Comparison of ENCODE assay signal across 17 cellular contexts in the genomic region with DNA sequence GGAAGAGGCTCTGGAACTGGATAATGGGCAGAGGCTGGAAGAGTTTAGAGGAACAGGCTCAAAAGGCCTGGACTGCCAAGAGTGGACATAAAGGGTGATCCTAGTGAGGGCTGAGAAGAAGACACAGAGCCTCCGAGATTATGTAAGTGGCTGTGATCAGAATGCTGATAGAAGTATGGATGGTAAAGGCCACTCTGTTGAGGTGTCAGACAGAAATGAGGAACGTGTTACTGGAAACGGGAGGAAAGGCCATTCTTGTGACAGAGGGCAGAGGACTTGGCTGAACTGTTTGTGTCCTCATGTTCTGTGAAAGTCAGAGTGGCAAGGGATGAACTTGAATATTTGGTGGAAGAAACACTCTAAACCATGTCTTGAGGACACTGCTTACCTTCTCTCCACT. TPM values are rescaled to one million over a fixed set of nuclear protein-coding genes. Genes with fewer than 3 reads are reported as not detected.
DNase-seq lines count a peak whose midpoint lies in the region; ATAC-seq, FAIRE-seq and TF ChIP-seq lines count a peak whose summit lies in the region.
"Had no signal": no experiment of that assay in that cellular context is flagged by ENCODE, and none has a peak within 500 bp of the region (broad histone marks: within the 10 kb centered on the region; RNA-seq: fewer than 3 reads in every experiment).

No MANE protein-coding gene starts in this region.

- no peak overlapping the region for H3K4me3 Mint-ChIP-seq in endodermal cell
- no peak overlapping the region for H3K4me3 Mint-ChIP-seq in activated CD8-positive, alpha-beta T cell treated with anti-CD3 and anti-CD28 coated beads for 36 hours
- H3K4me3 Mint-ChIP-seq: B cell; CD4-positive, alpha-beta memory T cell had no signal

- H3K4me2 ChIP-seq in HepG2 (ENCODE audit: low read depth, low read length) = no peak overlapping the region

- peaks cover 20% of the 10 kb centered on the region for H3K9me3 Mint-ChIP-seq in endodermal cell
- H3K9me3 Mint-ChIP-seq in activated CD8-positive, alpha-beta T cell treated with anti-CD3 and anti-CD28 coated beads for 36 hours = peaks cover 3% of the 10 kb centered on the region

- H3K36me3 Mint-ChIP-seq in endodermal cell (ENCODE audit: low read depth) = no peaks in the 10 kb centered on the region
- no peaks in the 10 kb centered on the region for H3K36me3 Mint-ChIP-seq in activated CD8-positive, alpha-beta T cell treated with anti-CD3 and anti-CD28 coated beads for 36 hours (ENCODE audit: low read depth)

- POLR2A ChIA-PET in HepG2 (lab: Yijun Ruan, JAX) = no interaction called here
- POLR2A ChIA-PET in activated CD8-positive, alpha-beta T cell treated with anti-CD3 and anti-CD28 coated beads for 36 hours (lab: Charles Lee) = no interaction called here

- no peak overlapping the region for H3K9ac ChIP-seq in HepG2 (ENCODE audit: insufficient read depth, low read depth, low read length)
- no peak overlapping the region for H3K9ac ChIP-seq in endodermal cell (ENCODE audit: extremely low read depth, low read length, poor library complexity, severe bottlenecking)
- H3K9ac ChIP-seq: GM23248 had no signal

- no peak overlapping the region for H3K27ac Mint-ChIP-seq in endodermal cell
- H3K27ac Mint-ChIP-seq in activated CD8-positive, alpha-beta T cell treated with anti-CD3 and anti-CD28 coated beads for 36 hours = no peak overlapping the region
- H3K27ac Mint-ChIP-seq: B cell; CD4-positive, alpha-beta memory T cell had no signal

- TF ChIP-seq EP300 in HepG2 (IDR thresholded peaks at IDR 0.05; ENCODE audit: low read depth in 2 of 2, low read length in 2 of 2) (no peak), HepG2 (CRISPR knock-in tag; IDR thresholded peaks at IDR 0.05; ENCODE audit: borderline replicate concordance) (no peak)

- no peak for TF ChIP-seq POLR2A in HepG2 (IDR thresholded peaks at IDR 0.05; ENCODE audit: insufficient read depth in 1 of 2, low read depth in 2 of 2, low read length in 2 of 2)
- TF ChIP-seq POLR2A in right lobe of liver (IDR thresholded peaks at IDR 0.05) = no peak

- H3K79me2 ChIP-seq in HepG2 (ENCODE audit: insufficient read depth, low read length) = no peaks in the 10 kb centered on the region

- WGBS in HepG2 (ENCODE audit: low lambda C conversion rate) = 4% methylated on average over 3 of the region's 3 CpGs
- 64% methylated on average over 3 of the region's 3 CpGs for WGBS in right lobe of liver (ENCODE audit: insufficient coverage, low coverage, low lambda C conversion rate, missing lambda C conversion rate)
- 90 to 96% methylated on average over 3 of the region's 3 CpGs for whole genome bisulfite sequencing in endodermal cell (ENCODE audit: insufficient coverage in 1 of 2, insufficient read length in 1 of 2), 2 experiments

- H2AFZ ChIP-seq in HepG2 (ENCODE audit: low read length) = no peak overlapping the region
- H2AFZ ChIP-seq: GM23248 had no signal

- peaks cover 40% of the 10 kb centered on the region for H3K27me3 Mint-ChIP-seq in endodermal cell (ENCODE audit: insufficient read depth)
- no peaks in the 10 kb centered on the region for H3K27me3 Mint-ChIP-seq in activated CD8-positive, alpha-beta T cell treated with anti-CD3 and anti-CD28 coated beads for 36 hours
- H3K27me3 Mint-ChIP-seq: B cell; CD4-positive, alpha-beta memory T cell had no signal

- BruUV-seq in HepG2 (replicated peaks; lab: Mats Ljungman, UMichigan) = no TSS peak

- TF ChIP-seq RAD21 in HepG2 (CRISPR knock-in tag; IDR thresholded peaks at IDR 0.05) = no peak

- no peak overlapping the region for H3K27ac ChIP-seq in HepG2 (ENCODE audit: extremely low read length, insufficient read depth, low read length)
- H3K27ac ChIP-seq in right lobe of liver = no peak overlapping the region
- H3K27ac ChIP-seq in endodermal cell (ENCODE audit: low read depth, low read length) = no peak overlapping the region
- H3K27ac ChIP-seq: GM23248 had no signal

- peaks cover 28% of the 10 kb centered on the region for H3K4me1 Mint-ChIP-seq in endodermal cell
- H3K4me1 Mint-ChIP-seq in activated CD8-positive, alpha-beta T cell treated with anti-CD3 and anti-CD28 coated beads for 36 hours (ENCODE audit: low read depth) = no peaks in the 10 kb centered on the region

- FAIRE-seq in HepG2 (lab: Jason Lieb, UNC) = no peak
- FAIRE-seq: A204.1, GM12878, H54 had no signal

- ATAC-seq in HepG2 = no peak
- no peak for ATAC-seq in right lobe of liver
- ATAC-seq in sciatic nerve = no peak
- no peak for ATAC-seq in activated CD8-positive, alpha-beta T cell treated with anti-CD3 and anti-CD28 coated beads for 36 hours
- ATAC-seq: GM12878, HCT116 had no signal

- CTCF ChIA-PET in HepG2 (lab: Yijun Ruan, JAX; ENCODE audit: low intra/inter-chr PET ratio, low total read pairs) = no interaction called here
- CTCF ChIA-PET in activated CD8-positive, alpha-beta T cell treated with anti-CD3 and anti-CD28 coated beads for 36 hours (lab: Charles Lee) = no interaction called here

- H3K36me3 ChIP-seq in HepG2 (replicated peaks in 1 of 2; ENCODE audit: control insufficient read depth in 1 of 2, insufficient read depth in 2 of 2, low read length in 2 of 2) (no peaks in the 10 kb centered on the region), right lobe of liver (no peaks in the 10 kb centered on the region), endodermal cell (ENCODE audit: control insufficient read depth, insufficient read depth, low read length) (no peaks in the 10 kb centered on the region)

- H3K4me1 ChIP-seq in HepG2 (ENCODE audit: insufficient read depth, low read length) = no peaks in the 10 kb centered on the region
- no peaks in the 10 kb centered on the region for H3K4me1 ChIP-seq in right lobe of liver
- peaks cover 3% of the 10 kb centered on the region for H3K4me1 ChIP-seq in endodermal cell (ENCODE audit: control insufficient read depth, insufficient read depth, low read length)

- intact Hi-C loops in HepG2 (cut with micrococcal nuclease; ENCODE audit: unreplicated experiment) = no loop called here
- intact Hi-C loops in right lobe of liver (cut with DNase I) = no loop called here
- intact Hi-C loops in sciatic nerve (cut with DNase I) = no loop called here
- intact Hi-C loops in activated CD8-positive, alpha-beta T cell treated with anti-CD3 and anti-CD28 coated beads for 36 hours (cut with micrococcal nuclease) = no loop called here

- in situ Hi-C loops in HepG2 (cut with HindIII; ENCODE audit: extremely low pct_ligation_motif_present, low pct_unique_long_range_greater_than_20kb) = no loop called here

- DNase-seq in HepG2 (ENCODE audit: low spot score) (no peak), right lobe of liver (no peak), endodermal cell (peak; percentile 7), sciatic nerve (ENCODE audit: low spot score) (peak; percentile 3), LoVo (ENCODE audit: low spot score) (no peak)
- no peak for DNase-seq in activated CD8-positive, alpha-beta T cell treated with anti-CD3 and anti-CD28 coated beads for 36 hours
- DNase-seq in stimulated activated CD4-positive, alpha-beta T cell treated with anti-CD3 and anti-CD28 coated beads, Interleukin-4, amount 100 ng/mL, for 4 hours = no peak
- DNase-seq: C1 segment of cervical spinal cord; CD4-positive, alpha-beta memory T cell; DMS79; GM23248; IMR-90 had no signal

- no peaks in the 10 kb centered on the region for H3K9me3 ChIP-seq in HepG2 (ENCODE audit: low read length)
- H3K9me3 ChIP-seq in right lobe of liver = no peaks in the 10 kb centered on the region
- no peaks in the 10 kb centered on the region for H3K9me3 ChIP-seq in endodermal cell (ENCODE audit: control insufficient read depth, low read length)

- H3K4me3 ChIP-seq in HepG2 (replicated peaks in 1 of 3; ENCODE audit: insufficient read depth in 1 of 3, low read depth in 2 of 3, low read length in 3 of 3) (no peak overlapping the region), right lobe of liver (no peak overlapping the region), endodermal cell (ENCODE audit: low read length) (no peak overlapping the region)
- H3K4me3 ChIP-seq: GM12878, GM23248 had no signal

- no peaks in the 10 kb centered on the region for H4K20me1 ChIP-seq in HepG2 (ENCODE audit: insufficient read depth, low read length)

- TF ChIP-seq CTCF in HepG2 (CRISPR knock-in tag; IDR thresholded peaks at IDR 0.05) = no peak
- no peak for TF ChIP-seq CTCF in right lobe of liver (IDR thresholded peaks at IDR 0.05)
- no peak for TF ChIP-seq CTCF in endodermal cell (conservative IDR thresholded peaks at IDR 0.05)
- no peak for TF ChIP-seq CTCF in activated CD8-positive, alpha-beta T cell treated with anti-CD3 and anti-CD28 coated beads for 36 hours (IDR thresholded peaks at IDR 0.05)

- H3K27me3 ChIP-seq in HepG2 (ENCODE audit: control insufficient read depth in 1 of 2, insufficient read depth in 2 of 2, low read length in 2 of 2) (peaks cover 0 to 4% of the 10 kb centered on the region in 2 experiments; a peak in 2 of 5 replicates), right lobe of liver (no peaks in the 10 kb centered on the region), endodermal cell (ENCODE audit: control insufficient read depth, insufficient read depth, low read length, poor library complexity, severe bottlenecking) (peaks cover 20% of the 10 kb centered on the region)

RNA-seq across cellular contexts. Expression of a gene that starts 6.7 kb away (rescaled TPM):
- not detected in 2 replicates for total RNA-seq in HepG2 (2016; rRNA removed; fragmentation: Illumina TruSeq; extraction: Trizol)
- not detected in 2 replicates for total RNA-seq in HepG2 (2016; cell fraction: cytosol; rRNA removed; fragmentation: Illumina TruSeq; extraction: Trizol; ENCODE audit: low read depth)
- total RNA-seq in HepG2 (2016; cell fraction: insoluble cytoplasmic fraction; rRNA removed; fragmentation: Illumina TruSeq; extraction: Trizol) = not detected in 2 replicates
- total RNA-seq in HepG2 (2016; cell fraction: membrane; rRNA removed; fragmentation: Illumina TruSeq; extraction: Trizol) = not detected in 2 replicates
- total RNA-seq in HepG2 (2016; cell fraction: nucleus; rRNA removed; fragmentation: Illumina TruSeq; extraction: Trizol) = not detected in 2 replicates
- polyA plus RNA-seq in HepG2 (2011; rRNA removed) = 0.04 and 0.10 TPM in 2 replicates
- 0.08 TPM in 2 replicates for polyA plus RNA-seq in HepG2 (2011; cell fraction: cytosol; rRNA removed)
- 0.06 and 0.12 TPM in 2 replicates for polyA plus RNA-seq in HepG2 (2011; cell fraction: nucleus; rRNA removed)
- 0.09 TPM in 1 of 2 replicates, not detected in the other for polyA plus RNA-seq in HepG2 (2012)
- polyA plus RNA-seq in HepG2 (2016; cell fraction: cytosol; fragmentation: Illumina TruSeq; extraction: Trizol; ENCODE audit: low read depth) = not detected in 2 replicates
- polyA plus RNA-seq in HepG2 (2016; cell fraction: insoluble cytoplasmic fraction; fragmentation: Illumina TruSeq; extraction: Trizol; ENCODE audit: low read depth) = not detected in 2 replicates
- polyA plus RNA-seq in HepG2 (2016; cell fraction: membrane; fragmentation: Illumina TruSeq; extraction: Trizol; ENCODE audit: low read depth) = not detected in 2 replicates
- not detected in 2 replicates for polyA plus RNA-seq in HepG2 (2016; cell fraction: nucleus; fragmentation: Illumina TruSeq; extraction: Trizol; ENCODE audit: insufficient read depth, low read depth)
- polyA minus RNA-seq in HepG2 (2011; rRNA and poly(A)+ RNA removed; ENCODE audit: low replicate concordance) = 0.10 and 7.4 TPM in 2 replicates
- 0.97 TPM in 1 of 2 replicates, not detected in the other for polyA minus RNA-seq in HepG2 (2011; cell fraction: cytosol; rRNA and poly(A)+ RNA removed)
- not detected in 2 replicates for polyA minus RNA-seq in HepG2 (2011; cell fraction: nucleus; rRNA and poly(A)+ RNA removed)
- total RNA-seq in right lobe of liver = 1 to 10 TPM; 3.3 to 9.8 (median 4.8) TPM
- 1 to 10 TPM; 1.6 to 5.4 TPM for total RNA-seq in endodermal cell
- polyA plus RNA-seq in endodermal cell (2013, experiment 1 of 2) = 1.5 TPM
- polyA plus RNA-seq in endodermal cell (2013, experiment 2 of 2) = 1.7 TPM
- 44.2 TPM for total RNA-seq in sciatic nerve
- 10 to 100 TPM; 12.1 to 12.7 TPM for total RNA-seq in activated CD8-positive, alpha-beta T cell treated with anti-CD3 and anti-CD28 coated beads for 36 hours
- total RNA-seq: GM23248 had no signal

Comparison
In these comparisons a context has a peak if more than half of its experiments do, and no peak if none do; other contexts are left out.
1. DNase-seq: peak in endodermal cell (single experiment) and sciatic nerve (single experiment); none in HepG2 (single experiment), right lobe of liver (0 of 3), LoVo (single experiment), activated CD8-positive, alpha-beta T cell treated with anti-CD3 and anti-CD28 coated beads for 36 hours (single experiment) and stimulated activated CD4-positive, alpha-beta T cell treated with anti-CD3 and anti-CD28 coated beads, Interleukin-4, amount 100 ng/mL, for 4 hours (0 of 2).